Comparison of ENCODE assay signal across 23 cellular contexts in genomic region chr9:113255431-113255830, GRCh38. TPM values are rescaled to one million over a fixed set of nuclear protein-coding genes. Genes with fewer than 3 reads are reported as not detected.
"Had no signal": no experiment of that assay in that cellular context is flagged by ENCODE, and none has a peak within 500 bp of the region (broad histone marks: within the 10 kb centered on the region; RNA-seq: fewer than 3 reads in every experiment).

No MANE protein-coding gene starts in this region.

- H3K4me1 ChIP-seq: parathyroid adenoma, testis had no signal

- DNase-seq: activated CD4-positive, alpha-beta memory T cell treated with anti-CD3 and anti-CD28 coated beads, Interleukin-2, amount 10 ng/mL, durations not matched to agents 7 days and 5 days; activated CD4-positive, alpha-beta T cell treated with anti-CD3 and anti-CD28 coated beads for 48 hours; activated CD4-positive, CD25-positive, alpha-beta regulatory T cell; activated CD8-positive, alpha-beta memory T cell treated with anti-CD3 and anti-CD28 coated beads, Interleukin-2, amount 10 ng/mL, durations not matched to agents 7 days and 5 days; activated naive CD4-positive, alpha-beta T cell; activated naive CD8-positive, alpha-beta T cell treated with anti-CD3 and anti-CD28 coated beads, Interleukin-2, amount 10 ng/mL, durations not matched to agents 7 days and 5 days; amygdala; dermis blood vessel endothelial cell; foreskin fibroblast; right lobe of liver; small intestine; stimulated activated CD4-positive, alpha-beta T cell treated with anti-CD3 and anti-CD28 coated beads, Interleukin-4, amount 100 ng/mL, for 24 hours; stomach; testis had no signal

- H3K4me1 Mint-ChIP-seq: stimulated activated effector memory CD8-positive, alpha-beta T cell treated with anti-CD3 and anti-CD28 coated beads, Interleukin-12 subunit alpha, Interleukin-12 subunit beta, amount 100 ng/mL, for 72 hours had no signal

- H3K4me3 ChIP-seq: cardiac muscle cell, right lobe of liver, stomach, testis had no signal

- H3K27ac ChIP-seq: cardiac muscle cell, epithelial cell of prostate, parathyroid adenoma, right lobe of liver, stomach, testis had no signal

- H3K27me3 Mint-ChIP-seq: activated CD4-positive, alpha-beta memory T cell treated with anti-CD3 and anti-CD28 coated beads, Interleukin-2, amount 10 ng/mL, durations not matched to agents 7 days and 5 days; activated CD8-positive, alpha-beta memory T cell treated with anti-CD3 and anti-CD28 coated beads, Interleukin-2, amount 10 ng/mL, durations not matched to agents 7 days and 5 days; activated naive CD8-positive, alpha-beta T cell treated with anti-CD3 and anti-CD28 coated beads, Interleukin-2, amount 10 ng/mL, durations not matched to agents 7 days and 5 days; natural killer cell treated with Interleukin-12 subunit alpha and Interleukin-12 subunit beta and Interleukin-15 and Interleukin-18, amount 100 ng/mL, for 72 hours had no signal

- H3K4me3 Mint-ChIP-seq: activated CD4-positive, alpha-beta memory T cell treated with anti-CD3 and anti-CD28 coated beads, Interleukin-2, amount 10 ng/mL, durations not matched to agents 7 days and 5 days; activated CD8-positive, alpha-beta memory T cell treated with anti-CD3 and anti-CD28 coated beads, Interleukin-2, amount 10 ng/mL, durations not matched to agents 7 days and 5 days; activated naive CD8-positive, alpha-beta T cell treated with anti-CD3 and anti-CD28 coated beads, Interleukin-2, amount 10 ng/mL, durations not matched to agents 7 days and 5 days; natural killer cell treated with Interleukin-12 subunit alpha and Interleukin-12 subunit beta and Interleukin-15 and Interleukin-18, amount 100 ng/mL, for 72 hours; stimulated activated effector memory CD8-positive, alpha-beta T cell treated with anti-CD3 and anti-CD28 coated beads, Interleukin-12 subunit alpha, Interleukin-12 subunit beta, amount 100 ng/mL, for 72 hours; T-helper 2 cell treated with Interferon-gamma antibody and Interleukin-4, amounts not matched to agents 5 μg/mL and 100 μg/mL, for 36 hours had no signal

- H3K9me3 Mint-ChIP-seq: natural killer cell treated with Interleukin-12 subunit alpha and Interleukin-12 subunit beta and Interleukin-15 and Interleukin-18, amount 100 ng/mL, for 72 hours; stimulated activated effector memory CD8-positive, alpha-beta T cell treated with anti-CD3 and anti-CD28 coated beads, Interleukin-12 subunit alpha, Interleukin-12 subunit beta, amount 100 ng/mL, for 72 hours had no signal

- H3K27ac Mint-ChIP-seq: activated CD4-positive, alpha-beta memory T cell treated with anti-CD3 and anti-CD28 coated beads, Interleukin-2, amount 10 ng/mL, durations not matched to agents 7 days and 5 days; activated CD8-positive, alpha-beta memory T cell treated with anti-CD3 and anti-CD28 coated beads, Interleukin-2, amount 10 ng/mL, durations not matched to agents 7 days and 5 days; activated naive CD8-positive, alpha-beta T cell treated with anti-CD3 and anti-CD28 coated beads, Interleukin-2, amount 10 ng/mL, durations not matched to agents 7 days and 5 days; natural killer cell treated with Interleukin-12 subunit alpha and Interleukin-12 subunit beta and Interleukin-15 and Interleukin-18, amount 100 ng/mL, for 72 hours; stimulated activated effector memory CD8-positive, alpha-beta T cell treated with anti-CD3 and anti-CD28 coated beads, Interleukin-12 subunit alpha, Interleukin-12 subunit beta, amount 100 ng/mL, for 72 hours; T-helper 2 cell treated with Interferon-gamma antibody and Interleukin-4, amounts not matched to agents 5 μg/mL and 100 μg/mL, for 36 hours had no signal

- H3K9me3 ChIP-seq: right lobe of liver, stomach, testis had no signal

- ATAC-seq: activated CD8-positive, alpha-beta memory T cell treated with anti-CD3 and anti-CD28 coated beads, Interleukin-2, amount 10 ng/mL, durations not matched to agents 7 days and 5 days; natural killer cell treated with Interleukin-12 subunit alpha and Interleukin-12 subunit beta and Interleukin-15 and Interleukin-18, amount 100 ng/mL, for 72 hours; right lobe of liver; stimulated activated effector memory CD8-positive, alpha-beta T cell treated with anti-CD3 and anti-CD28 coated beads, Interleukin-12 subunit alpha, Interleukin-12 subunit beta, amount 100 ng/mL, for 72 hours had no signal

- H3K27me3 ChIP-seq: cardiac muscle cell, right lobe of liver, stomach, testis had no signal

RNA-seq across cellular contexts. Expression of gene RNF183, which starts 47.7 kb away (rescaled TPM):
- total RNA-seq: activated CD8-positive, alpha-beta memory T cell treated with anti-CD3 and anti-CD28 coated beads, Interleukin-2, amount 10 ng/mL, durations not matched to agents 7 days and 5 days; chondrocyte; dermis blood vessel endothelial cell; glomerular endothelial cell; mesenteric fat pad; natural killer cell treated with Interleukin-12 subunit alpha and Interleukin-12 subunit beta and Interleukin-15 and Interleukin-18, amount 100 ng/mL, for 72 hours had no signal
